In genomic region chr22:29072193-29072978, GRCh38 we compare ENCODE assay signal across 7 cellular contexts.
DNase-seq lines count a peak whose midpoint lies in the region; ATAC-seq lines count a peak whose summit lies in the region.

No MANE protein-coding gene starts in this region.

- ATAC-seq in GM18511 (IDR thresholded peaks at IDR 0.05; ENCODE audit: unreplicated experiment) (peak; percentile 93), HG03025 (IDR thresholded peaks at IDR 0.05; ENCODE audit: low FRiP score, unreplicated experiment) (peak; percentile 67)
- peak; percentile 94 to 96 for ATAC-seq in activated CD4-positive, CD25-positive, alpha-beta regulatory T cell treated with anti-CD3 and anti-CD28 coated beads, Interleukin-2, amount 50 U/mL, for 24 hours

- DNase-seq in NCI-H2171 treated with DMSO at 0.1 percent for 48 hours (lab: John Stamatoyannopoulos, UW) (peak; percentile 87), islet precursor cell (peak; percentile 97)
- peak; percentile 81 for DNase-seq in central memory CD4-positive, alpha-beta T cell
- peak; percentile 69 to 80 for DNase-seq in stimulated activated CD4-positive, alpha-beta T cell treated with anti-CD3 and anti-CD28 coated beads, Interleukin-12 subunit alpha, Interleukin-12 subunit beta, amount 100 ng/mL, for 24 hours (ENCODE audit: low read depth in 2 of 2)

Comparison
In these comparisons a context has a peak if more than half of its experiments do, and no peak if none do; other contexts are left out.
1. Peak in every context shown above with its lines: DNase-seq and ATAC-seq.